27 cellular contexts compared by ENCODE assay signal in genomic region chr6:157259443-157259842, GRCh38.
"Had no signal": no experiment of that assay in that cellular context is flagged by ENCODE, and none has a peak within 500 bp of the region (broad histone marks: within the 10 kb centered on the region; RNA-seq: fewer than 3 reads in every experiment).

No MANE protein-coding gene starts in this region.

- DNase-seq: activated B cell treated with CpG ODN at 0.5 μM for 24 hours; activated naive CD4-positive, alpha-beta T cell treated with Interleukin-2 at 50 U/mL for 16 hours; activated T-cell treated with anti-CD3 and anti-CD28 coated beads, Interleukin-2, amount 50 U/mL, for 1 hour; anterior cingulate cortex; brain microvascular endothelial cell; caudate nucleus; dermis blood vessel endothelial cell; effector CD8-positive, alpha-beta T cell; foreskin melanocyte; kidney glomerular epithelial cell; left lung; ovary; psoas muscle; stimulated activated CD4-positive, alpha-beta T cell treated with anti-CD3 and anti-CD28 coated beads, Interleukin-1b, Interleukin-23, amount 100 ng/mL, for 48 hours; substantia nigra; T1000; thyroid gland; upper lobe of right lung had no signal

- H3K4me1 Mint-ChIP-seq: activated B cell treated with CpG ODN at 0.5 μM for 24 hours; activated CD4-positive, alpha-beta T cell treated with anti-CD3 and anti-CD28 coated beads for 36 hours had no signal

- H3K27me3 Mint-ChIP-seq: stimulated activated naive CD8-positive, alpha-beta T cell treated with anti-CD3 and anti-CD28 coated beads, Interleukin-15, Interleukin-2, amounts not matched to agents 100 ng/mL and 50 ng/mL, for 24 hours had no signal

- H3K27ac ChIP-seq: brain microvascular endothelial cell, left lung, ovary, psoas muscle, right atrium auricular region, thyroid gland, upper lobe of right lung had no signal

- ATAC-seq: esophagus mucosa, left lung, psoas muscle, upper lobe of right lung had no signal

- FAIRE-seq: endothelial cell of umbilical vein had no signal

- H3K27ac Mint-ChIP-seq: activated B cell treated with CpG ODN at 0.5 μM for 24 hours; activated CD4-positive, alpha-beta T cell treated with anti-CD3 and anti-CD28 coated beads for 36 hours; activated CD8-positive, alpha-beta T cell treated with anti-CD3 and anti-CD28 coated beads for 36 hours; stimulated activated naive CD8-positive, alpha-beta T cell treated with anti-CD3 and anti-CD28 coated beads, Interleukin-15, Interleukin-2, amounts not matched to agents 100 ng/mL and 50 ng/mL, for 24 hours; T-helper 1 cell treated with Interleukin-12 subunit alpha and Interleukin-12 subunit beta and Interleukin-4 antibody, amounts not matched to agents 30 μg/mL and 1 μg/mL, for 36 hours had no signal

- H3K9me3 Mint-ChIP-seq: activated B cell treated with CpG ODN at 0.5 μM for 24 hours; activated CD8-positive, alpha-beta T cell treated with anti-CD3 and anti-CD28 coated beads for 36 hours; naive thymus-derived CD4-positive, alpha-beta T cell; stimulated activated naive CD8-positive, alpha-beta T cell treated with anti-CD3 and anti-CD28 coated beads, Interleukin-15, Interleukin-2, amounts not matched to agents 100 ng/mL and 50 ng/mL, for 24 hours; T-helper 1 cell treated with Interleukin-12 subunit alpha and Interleukin-12 subunit beta and Interleukin-4 antibody, amounts not matched to agents 30 μg/mL and 1 μg/mL, for 36 hours had no signal

- H3K4me3 Mint-ChIP-seq: activated B cell treated with CpG ODN at 0.5 μM for 24 hours; activated CD4-positive, alpha-beta T cell treated with anti-CD3 and anti-CD28 coated beads for 36 hours; activated CD8-positive, alpha-beta T cell treated with anti-CD3 and anti-CD28 coated beads for 36 hours; stimulated activated naive CD8-positive, alpha-beta T cell treated with anti-CD3 and anti-CD28 coated beads, Interleukin-15, Interleukin-2, amounts not matched to agents 100 ng/mL and 50 ng/mL, for 24 hours; T-helper 1 cell treated with Interleukin-12 subunit alpha and Interleukin-12 subunit beta and Interleukin-4 antibody, amounts not matched to agents 30 μg/mL and 1 μg/mL, for 36 hours had no signal

- H3K36me3 Mint-ChIP-seq: naive thymus-derived CD4-positive, alpha-beta T cell had no signal

- H3K27me3 ChIP-seq: left lung, ovary, right atrium auricular region, thyroid gland, upper lobe of right lung had no signal

- H3K36me3 ChIP-seq: brain microvascular endothelial cell, left lung, ovary, right atrium auricular region, thyroid gland, upper lobe of right lung had no signal

- H3K9me3 ChIP-seq: left lung, ovary, psoas muscle, right atrium auricular region, thyroid gland, upper lobe of right lung had no signal

- H3K4me3 ChIP-seq: left lung, lung, ovary, psoas muscle, right atrium auricular region, thyroid gland, upper lobe of right lung had no signal
